ENCODE assay signal across 1 cellular context in the genomic region with DNA sequence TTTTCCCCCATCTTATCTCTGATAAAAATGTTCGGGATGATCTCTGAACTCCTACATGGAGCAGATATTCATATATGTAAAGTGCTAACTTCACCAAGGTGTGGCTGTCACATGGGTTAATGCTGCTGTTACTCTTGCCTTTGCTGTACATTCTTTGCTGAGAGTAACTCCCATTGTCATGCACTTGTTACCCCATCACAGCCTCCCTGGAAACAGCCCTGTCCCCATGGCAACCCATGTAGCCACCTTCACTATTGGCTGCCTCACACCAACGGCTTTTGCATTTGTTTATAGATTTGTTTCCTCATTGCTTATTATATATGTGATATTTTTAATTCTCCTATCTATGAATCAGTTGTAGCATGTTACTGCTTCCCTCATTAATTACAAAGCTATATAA.
TF ChIP-seq lines count a peak whose summit lies in the region.

No MANE protein-coding gene starts in this region.

TF ChIP-seq in WTC11, 78 proteins besides CTCF, POLR2A, EP300 and RAD21 (continued from another document):
- TF ChIP-seq, protein P1, sequence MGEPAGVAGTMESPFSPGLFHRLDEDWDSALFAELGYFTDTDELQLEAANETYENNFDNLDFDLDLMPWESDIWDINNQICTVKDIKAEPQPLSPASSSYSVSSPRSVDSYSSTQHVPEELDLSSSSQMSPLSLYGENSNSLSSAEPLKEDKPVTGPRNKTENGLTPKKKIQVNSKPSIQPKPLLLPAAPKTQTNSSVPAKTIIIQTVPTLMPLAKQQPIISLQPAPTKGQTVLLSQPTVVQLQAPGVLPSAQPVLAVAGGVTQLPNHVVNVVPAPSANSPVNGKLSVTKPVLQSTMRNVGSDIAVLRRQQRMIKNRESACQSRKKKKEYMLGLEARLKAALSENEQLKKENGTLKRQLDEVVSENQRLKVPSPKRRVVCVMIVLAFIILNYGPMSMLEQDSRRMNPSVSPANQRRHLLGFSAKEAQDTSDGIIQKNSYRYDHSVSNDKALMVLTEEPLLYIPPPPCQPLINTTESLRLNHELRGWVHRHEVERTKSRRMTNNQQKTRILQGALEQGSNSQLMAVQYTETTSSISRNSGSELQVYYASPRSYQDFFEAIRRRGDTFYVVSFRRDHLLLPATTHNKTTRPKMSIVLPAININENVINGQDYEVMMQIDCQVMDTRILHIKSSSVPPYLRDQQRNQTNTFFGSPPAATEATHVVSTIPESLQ (CRISPR knock-in tag; IDR thresholded peaks at IDR 0.05), result no peak
- no peak for TF ChIP-seq SOX15 (CRISPR knock-in tag; IDR thresholded peaks at IDR 0.05)
- TF ChIP-seq, protein P2, sequence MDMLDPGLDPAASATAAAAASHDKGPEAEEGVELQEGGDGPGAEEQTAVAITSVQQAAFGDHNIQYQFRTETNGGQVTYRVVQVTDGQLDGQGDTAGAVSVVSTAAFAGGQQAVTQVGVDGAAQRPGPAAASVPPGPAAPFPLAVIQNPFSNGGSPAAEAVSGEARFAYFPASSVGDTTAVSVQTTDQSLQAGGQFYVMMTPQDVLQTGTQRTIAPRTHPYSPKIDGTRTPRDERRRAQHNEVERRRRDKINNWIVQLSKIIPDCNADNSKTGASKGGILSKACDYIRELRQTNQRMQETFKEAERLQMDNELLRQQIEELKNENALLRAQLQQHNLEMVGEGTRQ (CRISPR knock-in tag; IDR thresholded peaks at IDR 0.05), result no peak
- TF ChIP-seq JAZF1 (CRISPR knock-in tag; IDR thresholded peaks at IDR 0.05), result no peak
- TF ChIP-seq GTF2I (CRISPR knock-in tag; conservative IDR thresholded peaks at IDR 0.05), result no peak
- TF ChIP-seq ZNF416 (CRISPR knock-in tag; IDR thresholded peaks at IDR 0.05), result no peak
- TF ChIP-seq, protein P3, sequence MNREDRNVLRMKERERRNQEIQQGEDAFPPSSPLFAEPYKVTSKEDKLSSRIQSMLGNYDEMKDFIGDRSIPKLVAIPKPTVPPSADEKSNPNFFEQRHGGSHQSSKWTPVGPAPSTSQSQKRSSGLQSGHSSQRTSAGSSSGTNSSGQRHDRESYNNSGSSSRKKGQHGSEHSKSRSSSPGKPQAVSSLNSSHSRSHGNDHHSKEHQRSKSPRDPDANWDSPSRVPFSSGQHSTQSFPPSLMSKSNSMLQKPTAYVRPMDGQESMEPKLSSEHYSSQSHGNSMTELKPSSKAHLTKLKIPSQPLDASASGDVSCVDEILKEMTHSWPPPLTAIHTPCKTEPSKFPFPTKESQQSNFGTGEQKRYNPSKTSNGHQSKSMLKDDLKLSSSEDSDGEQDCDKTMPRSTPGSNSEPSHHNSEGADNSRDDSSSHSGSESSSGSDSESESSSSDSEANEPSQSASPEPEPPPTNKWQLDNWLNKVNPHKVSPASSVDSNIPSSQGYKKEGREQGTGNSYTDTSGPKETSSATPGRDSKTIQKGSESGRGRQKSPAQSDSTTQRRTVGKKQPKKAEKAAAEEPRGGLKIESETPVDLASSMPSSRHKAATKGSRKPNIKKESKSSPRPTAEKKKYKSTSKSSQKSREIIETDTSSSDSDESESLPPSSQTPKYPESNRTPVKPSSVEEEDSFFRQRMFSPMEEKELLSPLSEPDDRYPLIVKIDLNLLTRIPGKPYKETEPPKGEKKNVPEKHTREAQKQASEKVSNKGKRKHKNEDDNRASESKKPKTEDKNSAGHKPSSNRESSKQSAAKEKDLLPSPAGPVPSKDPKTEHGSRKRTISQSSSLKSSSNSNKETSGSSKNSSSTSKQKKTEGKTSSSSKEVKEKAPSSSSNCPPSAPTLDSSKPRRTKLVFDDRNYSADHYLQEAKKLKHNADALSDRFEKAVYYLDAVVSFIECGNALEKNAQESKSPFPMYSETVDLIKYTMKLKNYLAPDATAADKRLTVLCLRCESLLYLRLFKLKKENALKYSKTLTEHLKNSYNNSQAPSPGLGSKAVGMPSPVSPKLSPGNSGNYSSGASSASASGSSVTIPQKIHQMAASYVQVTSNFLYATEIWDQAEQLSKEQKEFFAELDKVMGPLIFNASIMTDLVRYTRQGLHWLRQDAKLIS (CRISPR knock-in tag; IDR thresholded peaks at IDR 0.05; ENCODE audit: borderline replicate concordance), result no peak
- TF ChIP-seq, protein P4, sequence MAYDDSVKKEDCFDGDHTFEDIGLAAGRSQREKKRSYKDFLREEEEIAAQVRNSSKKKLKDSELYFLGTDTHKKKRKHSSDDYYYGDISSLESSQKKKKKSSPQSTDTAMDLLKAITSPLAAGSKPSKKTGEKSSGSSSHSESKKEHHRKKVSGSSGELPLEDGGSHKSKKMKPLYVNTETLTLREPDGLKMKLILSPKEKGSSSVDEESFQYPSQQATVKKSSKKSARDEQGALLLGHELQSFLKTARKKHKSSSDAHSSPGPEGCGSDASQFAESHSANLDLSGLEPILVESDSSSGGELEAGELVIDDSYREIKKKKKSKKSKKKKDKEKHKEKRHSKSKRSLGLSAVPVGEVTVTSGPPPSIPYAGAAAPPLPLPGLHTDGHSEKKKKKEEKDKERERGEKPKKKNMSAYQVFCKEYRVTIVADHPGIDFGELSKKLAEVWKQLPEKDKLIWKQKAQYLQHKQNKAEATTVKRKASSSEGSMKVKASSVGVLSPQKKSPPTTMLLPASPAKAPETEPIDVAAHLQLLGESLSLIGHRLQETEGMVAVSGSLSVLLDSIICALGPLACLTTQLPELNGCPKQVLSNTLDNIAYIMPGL (CRISPR knock-in tag; IDR thresholded peaks at IDR 0.05), result no peak
- TF ChIP-seq, protein P5, sequence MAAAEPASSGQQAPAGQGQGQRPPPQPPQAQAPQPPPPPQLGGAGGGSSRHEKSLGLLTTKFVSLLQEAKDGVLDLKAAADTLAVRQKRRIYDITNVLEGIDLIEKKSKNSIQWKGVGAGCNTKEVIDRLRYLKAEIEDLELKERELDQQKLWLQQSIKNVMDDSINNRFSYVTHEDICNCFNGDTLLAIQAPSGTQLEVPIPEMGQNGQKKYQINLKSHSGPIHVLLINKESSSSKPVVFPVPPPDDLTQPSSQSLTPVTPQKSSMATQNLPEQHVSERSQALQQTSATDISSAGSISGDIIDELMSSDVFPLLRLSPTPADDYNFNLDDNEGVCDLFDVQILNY (CRISPR knock-in tag; IDR thresholded peaks at IDR 0.05), result no peak
- TF ChIP-seq NR3C1 (CRISPR knock-in tag; conservative IDR thresholded peaks at IDR 0.05; ENCODE audit: low read depth), result no peak
- TF ChIP-seq NFE2L1 (CRISPR knock-in tag; IDR thresholded peaks at IDR 0.05), result no peak
- no peak for TF ChIP-seq NFYB (CRISPR knock-in tag; conservative IDR thresholded peaks at IDR 0.05; ENCODE audit: low read depth)
